10 cellular contexts compared by ENCODE assay signal in genomic region chr4:98510757-98511517, GRCh38.
DNase-seq lines count a peak whose midpoint lies in the region; ATAC-seq and TF ChIP-seq lines count a peak whose summit lies in the region.
"Had no signal": no experiment of that assay in that cellular context is flagged by ENCODE, and none has a peak within 500 bp of the region (broad histone marks: within the 10 kb centered on the region; RNA-seq: fewer than 3 reads in every experiment).

No MANE protein-coding gene starts in this region.

- no peak overlapping the region for H3K27ac ChIP-seq in adrenal gland
- H3K27ac ChIP-seq in upper lobe of right lung = no peak overlapping the region

- peaks cover 25% of the 10 kb centered on the region for H3K4me1 Mint-ChIP-seq in activated naive CD8-positive, alpha-beta T cell (ENCODE audit: low read depth)

- H3K9me3 Mint-ChIP-seq in activated naive CD8-positive, alpha-beta T cell (ENCODE audit: low read depth) = no peaks in the 10 kb centered on the region

- H3K9me3 ChIP-seq in adrenal gland (replicated peaks in 1 of 3) (no peaks in the 10 kb centered on the region), upper lobe of right lung (no peaks in the 10 kb centered on the region)

- no peak for TF ChIP-seq POLR2A in adrenal gland (IDR thresholded peaks at IDR 0.05)

- intact Hi-C loops in adrenal gland (cut with DNase I) (no loop called here), upper lobe of right lung (cut with DNase I) (no loop called here)

- no peak for ATAC-seq in upper lobe of right lung

- DNase-seq in AG20443 (ENCODE audit: low spot score) (peak; percentile 66), iris pigment epithelial cell (ENCODE audit: low read depth) (peak; percentile 89), hypothalamus (lab: John Stamatoyannopoulos, UW) (no peak), NAMALWA (ENCODE audit: low spot score) (no peak), adrenal gland (no peak), upper lobe of right lung (no peak)
- DNase-seq in Jurkat, Clone E6-1 (ENCODE audit: low read depth, low spot score) = peak; percentile 51
- DNase-seq: DMS79, NCI-H446 had no signal

- H3K4me1 ChIP-seq in adrenal gland (replicated peaks in 1 of 2) = no peaks in the 10 kb centered on the region
- H3K4me1 ChIP-seq in upper lobe of right lung = no peaks in the 10 kb centered on the region

- no peak overlapping the region for H3K4me3 ChIP-seq in Jurkat, Clone E6-1 (ENCODE audit: low read length)
- no peak overlapping the region for H3K4me3 ChIP-seq in adrenal gland
- no peak overlapping the region for H3K4me3 ChIP-seq in upper lobe of right lung

- H3K27ac Mint-ChIP-seq in activated naive CD8-positive, alpha-beta T cell = peak overlapping the region; percentile 8

- H3K36me3 Mint-ChIP-seq in activated naive CD8-positive, alpha-beta T cell = no peaks in the 10 kb centered on the region

- peak overlapping the region; percentile 7 for H3K4me3 Mint-ChIP-seq in activated naive CD8-positive, alpha-beta T cell

- TF ChIP-seq CTCF in adrenal gland (IDR thresholded peaks at IDR 0.05) = no peak
- no peak for TF ChIP-seq CTCF in upper lobe of right lung (IDR thresholded peaks at IDR 0.05)

- H3K36me3 ChIP-seq in adrenal gland (replicated peaks in 1 of 2) (no peaks in the 10 kb centered on the region), upper lobe of right lung (no peaks in the 10 kb centered on the region)

- H3K27me3 Mint-ChIP-seq in activated naive CD8-positive, alpha-beta T cell = no peaks in the 10 kb centered on the region

- 69 to 83% (median 75%) methylated on average over 6 of the region's 6 CpGs for WGBS in adrenal gland, 4 donors

- H3K27me3 ChIP-seq in adrenal gland (no peaks in the 10 kb centered on the region), upper lobe of right lung (no peaks in the 10 kb centered on the region)

Comparison
In these comparisons a context has a peak if more than half of its experiments do, and no peak if none do; other contexts are left out.
1. DNase-seq: peak in AG20443 (single experiment), Jurkat, Clone E6-1 (single experiment) and iris pigment epithelial cell (single experiment); none in hypothalamus (0 of 51), NAMALWA (single experiment), adrenal gland (0 of 7) and upper lobe of right lung (single experiment).